21 cellular contexts compared by ENCODE assay signal in the genomic region with DNA sequence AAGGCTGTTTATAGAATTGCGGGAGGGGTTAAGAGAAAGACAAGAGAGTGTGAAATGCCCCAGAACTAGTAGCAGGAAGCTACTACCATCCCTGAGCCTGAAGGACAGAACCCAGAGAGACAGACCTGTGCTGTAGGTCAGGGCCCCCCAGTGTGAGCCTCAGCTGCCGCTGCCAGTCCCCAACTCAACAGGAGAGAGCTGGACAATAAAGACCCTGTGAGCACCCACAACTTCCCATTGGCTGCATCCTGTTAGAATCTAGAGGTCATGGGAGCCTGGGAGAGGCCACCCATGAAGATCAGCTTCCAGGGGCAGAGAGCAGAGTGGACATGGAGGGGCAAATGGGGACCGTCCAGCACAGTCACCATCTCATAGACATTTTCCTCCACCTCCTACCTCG.
DNase-seq lines count a peak whose midpoint lies in the region; ATAC-seq and TF ChIP-seq lines count a peak whose summit lies in the region.
"Had no signal": no experiment of that assay in that cellular context is flagged by ENCODE, and none has a peak within 500 bp of the region (broad histone marks: within the 10 kb centered on the region; RNA-seq: fewer than 3 reads in every experiment).

No MANE protein-coding gene starts in this region.

- peaks cover 8 to 15% of the 10 kb centered on the region in 2 donors for H3K27me3 Mint-ChIP-seq in natural killer cell treated with Interleukin-12 subunit alpha and Interleukin-12 subunit beta and Interleukin-15 and Interleukin-18, amount 100 ng/mL, for 72 hours
- peaks cover 11 to 14% of the 10 kb centered on the region in 2 donors for H3K27me3 Mint-ChIP-seq in natural killer cell (ENCODE audit: low read depth in 2 of 2)

- TF ChIP-seq CTCF in natural killer cell (IDR thresholded peaks at IDR 0.05), result no peak

- H3K9me3 Mint-ChIP-seq in natural killer cell treated with Interleukin-12 subunit alpha and Interleukin-12 subunit beta and Interleukin-15 and Interleukin-18, amount 100 ng/mL, for 72 hours, result no peaks in the 10 kb centered on the region
- H3K9me3 Mint-ChIP-seq in natural killer cell, result no peaks in the 10 kb centered on the region
- H3K9me3 Mint-ChIP-seq: CD14-positive monocyte; CD4-positive, alpha-beta memory T cell; CD4-positive, CD25-positive, alpha-beta regulatory T cell; CD8-positive, alpha-beta memory T cell had no signal

- H3K4me1 Mint-ChIP-seq in natural killer cell treated with Interleukin-12 subunit alpha and Interleukin-12 subunit beta and Interleukin-15 and Interleukin-18, amount 100 ng/mL, for 72 hours (ENCODE audit: low read depth in 2 of 2), result no peaks in the 10 kb centered on the region
- H3K4me1 Mint-ChIP-seq in natural killer cell, result no peaks in the 10 kb centered on the region
- H3K4me1 Mint-ChIP-seq: CD4-positive, alpha-beta memory T cell; CD4-positive, CD25-positive, alpha-beta regulatory T cell; CD8-positive, alpha-beta memory T cell had no signal

- intact Hi-C loops in natural killer cell (cut with micrococcal nuclease), result no loop called here

- DNase-seq in natural killer cell treated with Interleukin-12 subunit alpha and Interleukin-12 subunit beta and Interleukin-15 and Interleukin-18, amount 100 ng/mL, for 72 hours (ENCODE audit: low spot score), result no peak
- DNase-seq in natural killer cell, result no peak
- peak; percentile 38 for DNase-seq in islet precursor cell
- no peak for DNase-seq in cerebellar nuclear complex (lab: John Stamatoyannopoulos, UW)
- no peak for DNase-seq in NCI-H146 treated with DMSO at 0.1 percent for 48 hours (lab: John Stamatoyannopoulos, UW; ENCODE audit: unreplicated experiment)
- DNase-seq: 8988T; ACHN; BE2C; C1 segment of cervical spinal cord; CD4-positive, alpha-beta memory T cell; CD4-positive, CD25-positive, alpha-beta regulatory T cell; CD8-positive, alpha-beta memory T cell; COR-L47; DMS 273 treated with DMSO at 0.1 percent for 48 hours; DMS153; DMS53; DMS79; DND-41; EL; GDM1 had no signal

- no peak overlapping the region for H3K27ac Mint-ChIP-seq in natural killer cell treated with Interleukin-12 subunit alpha and Interleukin-12 subunit beta and Interleukin-15 and Interleukin-18, amount 100 ng/mL, for 72 hours
- H3K27ac Mint-ChIP-seq in natural killer cell, result no peak overlapping the region
- H3K27ac Mint-ChIP-seq: CD14-positive monocyte; CD4-positive, alpha-beta memory T cell; CD4-positive, CD25-positive, alpha-beta regulatory T cell; CD8-positive, alpha-beta memory T cell had no signal

- H3K4me3 Mint-ChIP-seq in natural killer cell treated with Interleukin-12 subunit alpha and Interleukin-12 subunit beta and Interleukin-15 and Interleukin-18, amount 100 ng/mL, for 72 hours, result no peak overlapping the region
- no peak overlapping the region for H3K4me3 Mint-ChIP-seq in natural killer cell
- H3K4me3 Mint-ChIP-seq: CD14-positive monocyte; CD4-positive, alpha-beta memory T cell; CD4-positive, CD25-positive, alpha-beta regulatory T cell; CD8-positive, alpha-beta memory T cell had no signal

- no peaks in the 10 kb centered on the region for H3K36me3 Mint-ChIP-seq in natural killer cell treated with Interleukin-12 subunit alpha and Interleukin-12 subunit beta and Interleukin-15 and Interleukin-18, amount 100 ng/mL, for 72 hours
- no peaks in the 10 kb centered on the region for H3K36me3 Mint-ChIP-seq in natural killer cell
- H3K36me3 Mint-ChIP-seq: CD14-positive monocyte; CD4-positive, alpha-beta memory T cell; CD4-positive, CD25-positive, alpha-beta regulatory T cell; CD8-positive, alpha-beta memory T cell had no signal

- peak; percentile 21 to 44 for ATAC-seq in natural killer cell treated with Interleukin-12 subunit alpha and Interleukin-12 subunit beta and Interleukin-15 and Interleukin-18, amount 100 ng/mL, for 72 hours
- ATAC-seq in natural killer cell, result no peak

Comparison
In these comparisons a context has a peak if more than half of its experiments do, and no peak if none do; other contexts are left out.
1. ATAC-seq: peak in natural killer cell treated with Interleukin-12 subunit alpha and Interleukin-12 subunit beta and Interleukin-15 and Interleukin-18, amount 100 ng/mL, for 72 hours (2 of 2); none in natural killer cell (0 of 3).